Comparison of ENCODE assay signal across 1 cellular context in the genomic region with DNA sequence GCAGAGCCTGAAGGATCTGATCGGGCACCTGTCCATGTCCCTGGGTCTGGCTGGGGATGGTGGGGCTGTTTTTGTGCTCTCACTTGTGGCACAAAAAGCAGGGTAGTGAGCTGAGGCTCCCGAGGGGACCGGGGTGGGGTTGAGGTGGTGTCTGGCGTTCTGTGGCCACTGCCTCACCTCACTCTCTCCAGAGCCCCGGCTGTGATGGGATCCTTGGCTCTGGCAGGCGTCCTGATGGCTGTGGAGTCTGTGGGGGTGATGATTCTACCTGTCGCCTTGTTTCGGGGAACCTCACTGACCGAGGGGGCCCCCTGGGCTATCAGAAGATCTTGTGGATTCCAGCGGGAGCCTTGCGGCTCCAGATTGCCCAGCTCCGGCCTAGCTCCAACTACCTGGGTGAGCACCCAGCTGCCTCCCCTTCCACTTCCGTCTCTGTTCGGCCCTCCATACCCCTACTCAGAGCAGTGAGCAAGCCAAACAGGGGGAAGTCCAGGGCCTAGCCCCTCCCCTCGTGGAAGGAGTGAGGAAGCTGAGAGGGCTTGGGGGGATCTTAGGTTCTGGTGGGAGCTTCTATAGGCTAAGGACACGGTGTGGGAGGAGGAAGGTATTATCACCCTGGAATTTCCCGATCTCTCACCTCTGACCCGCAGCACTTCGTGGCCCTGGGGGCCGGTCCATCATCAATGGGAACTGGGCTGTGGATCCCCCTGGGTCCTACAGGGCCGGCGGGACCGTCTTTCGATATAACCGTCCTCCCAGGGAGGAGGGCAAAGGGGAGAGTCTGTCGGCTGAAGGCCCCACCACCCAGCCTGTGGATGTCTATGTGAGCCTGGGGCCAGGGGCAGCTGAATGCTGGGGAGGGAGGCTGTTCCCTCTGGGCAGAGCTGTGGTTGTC.
TF ChIP-seq lines count a peak whose summit lies in the region.

No MANE protein-coding gene starts in this region.

TF ChIP-seq in K562, 482 proteins besides CTCF, POLR2A, EP300 and RAD21:
- TF ChIP-seq PHF8 (IDR thresholded peaks at IDR 0.05; ENCODE audit: borderline replicate concordance, low read length) (no peak), HNRNPLL (IDR thresholded peaks at IDR 0.05; ENCODE audit: low read depth, low read length, poor library complexity, severe bottlenecking) (peak; percentile 57), PRPF4 (IDR thresholded peaks at IDR 0.05; ENCODE audit: insufficient read depth, low read depth, low read length, poor library complexity, severe bottlenecking) (no peak), ATF7 (IDR thresholded peaks at IDR 0.05) (no peak), ZNF445 (CRISPR knock-in tag; IDR thresholded peaks at IDR 0.05; ENCODE audit: low read depth) (no peak), HNRNPK (IDR thresholded peaks at IDR 0.05; ENCODE audit: low read depth, low read length, poor library complexity, severe bottlenecking) (no peak), RBFOX2 (IDR thresholded peaks at IDR 0.05; ENCODE audit: low read depth, low read length) (peak; percentile 64), SUPT5H (IDR thresholded peaks at IDR 0.05) (peak; percentile 30; the same call in 1 of the 2 replicates), ZBTB7A (IDR thresholded peaks at IDR 0.05; ENCODE audit: borderline replicate concordance, control insufficient read depth, low read depth, low read length) (no peak), RBM22 (IDR thresholded peaks at IDR 0.05; ENCODE audit: low read depth, low read length, poor library complexity, severe bottlenecking) (no peak), ZKSCAN3 (CRISPR knock-in tag; IDR thresholded peaks at IDR 0.05) (no peak), NONO (IDR thresholded peaks at IDR 0.05; ENCODE audit: low read depth in 2 of 2, low read length in 1 of 2) (no peak), PTTG1 (tag; IDR thresholded peaks at IDR 0.05; ENCODE audit: low read depth) (no peak), POLR2B (IDR thresholded peaks at IDR 0.05; ENCODE audit: low read depth, partially characterized antibody) (peak; percentile 30)
- TF ChIP-seq, protein P1, sequence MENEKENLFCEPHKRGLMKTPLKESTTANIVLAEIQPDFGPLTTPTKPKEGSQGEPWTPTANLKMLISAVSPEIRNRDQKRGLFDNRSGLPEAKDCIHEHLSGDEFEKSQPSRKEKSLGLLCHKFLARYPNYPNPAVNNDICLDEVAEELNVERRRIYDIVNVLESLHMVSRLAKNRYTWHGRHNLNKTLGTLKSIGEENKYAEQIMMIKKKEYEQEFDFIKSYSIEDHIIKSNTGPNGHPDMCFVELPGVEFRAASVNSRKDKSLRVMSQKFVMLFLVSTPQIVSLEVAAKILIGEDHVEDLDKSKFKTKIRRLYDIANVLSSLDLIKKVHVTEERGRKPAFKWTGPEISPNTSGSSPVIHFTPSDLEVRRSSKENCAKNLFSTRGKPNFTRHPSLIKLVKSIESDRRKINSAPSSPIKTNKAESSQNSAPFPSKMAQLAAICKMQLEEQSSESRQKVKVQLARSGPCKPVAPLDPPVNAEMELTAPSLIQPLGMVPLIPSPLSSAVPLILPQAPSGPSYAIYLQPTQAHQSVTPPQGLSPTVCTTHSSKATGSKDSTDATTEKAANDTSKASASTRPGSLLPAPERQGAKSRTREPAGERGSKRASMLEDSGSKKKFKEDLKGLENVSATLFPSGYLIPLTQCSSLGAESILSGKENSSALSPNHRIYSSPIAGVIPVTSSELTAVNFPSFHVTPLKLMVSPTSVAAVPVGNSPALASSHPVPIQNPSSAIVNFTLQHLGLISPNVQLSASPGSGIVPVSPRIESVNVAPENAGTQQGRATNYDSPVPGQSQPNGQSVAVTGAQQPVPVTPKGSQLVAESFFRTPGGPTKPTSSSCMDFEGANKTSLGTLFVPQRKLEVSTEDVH (IDR thresholded peaks at IDR 0.05; ENCODE audit: low read depth, partially characterized antibody), result no peak
- TF ChIP-seq, protein P2, sequence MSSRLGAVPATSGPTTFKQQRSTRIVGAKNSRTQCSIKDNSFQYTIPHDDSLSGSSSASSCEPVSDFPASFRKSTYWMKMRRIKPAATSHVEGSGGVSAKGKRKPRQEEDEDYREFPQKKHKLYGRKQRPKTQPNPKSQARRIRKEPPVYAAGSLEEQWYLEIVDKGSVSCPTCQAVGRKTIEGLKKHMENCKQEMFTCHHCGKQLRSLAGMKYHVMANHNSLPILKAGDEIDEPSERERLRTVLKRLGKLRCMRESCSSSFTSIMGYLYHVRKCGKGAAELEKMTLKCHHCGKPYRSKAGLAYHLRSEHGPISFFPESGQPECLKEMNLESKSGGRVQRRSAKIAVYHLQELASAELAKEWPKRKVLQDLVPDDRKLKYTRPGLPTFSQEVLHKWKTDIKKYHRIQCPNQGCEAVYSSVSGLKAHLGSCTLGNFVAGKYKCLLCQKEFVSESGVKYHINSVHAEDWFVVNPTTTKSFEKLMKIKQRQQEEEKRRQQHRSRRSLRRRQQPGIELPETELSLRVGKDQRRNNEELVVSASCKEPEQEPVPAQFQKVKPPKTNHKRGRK (tag; IDR thresholded peaks at IDR 0.05), result no peak
- TF ChIP-seq, protein P3, sequence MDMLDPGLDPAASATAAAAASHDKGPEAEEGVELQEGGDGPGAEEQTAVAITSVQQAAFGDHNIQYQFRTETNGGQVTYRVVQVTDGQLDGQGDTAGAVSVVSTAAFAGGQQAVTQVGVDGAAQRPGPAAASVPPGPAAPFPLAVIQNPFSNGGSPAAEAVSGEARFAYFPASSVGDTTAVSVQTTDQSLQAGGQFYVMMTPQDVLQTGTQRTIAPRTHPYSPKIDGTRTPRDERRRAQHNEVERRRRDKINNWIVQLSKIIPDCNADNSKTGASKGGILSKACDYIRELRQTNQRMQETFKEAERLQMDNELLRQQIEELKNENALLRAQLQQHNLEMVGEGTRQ (CRISPR knock-in tag; IDR thresholded peaks at IDR 0.05), result no peak
- TF ChIP-seq, protein P4, sequence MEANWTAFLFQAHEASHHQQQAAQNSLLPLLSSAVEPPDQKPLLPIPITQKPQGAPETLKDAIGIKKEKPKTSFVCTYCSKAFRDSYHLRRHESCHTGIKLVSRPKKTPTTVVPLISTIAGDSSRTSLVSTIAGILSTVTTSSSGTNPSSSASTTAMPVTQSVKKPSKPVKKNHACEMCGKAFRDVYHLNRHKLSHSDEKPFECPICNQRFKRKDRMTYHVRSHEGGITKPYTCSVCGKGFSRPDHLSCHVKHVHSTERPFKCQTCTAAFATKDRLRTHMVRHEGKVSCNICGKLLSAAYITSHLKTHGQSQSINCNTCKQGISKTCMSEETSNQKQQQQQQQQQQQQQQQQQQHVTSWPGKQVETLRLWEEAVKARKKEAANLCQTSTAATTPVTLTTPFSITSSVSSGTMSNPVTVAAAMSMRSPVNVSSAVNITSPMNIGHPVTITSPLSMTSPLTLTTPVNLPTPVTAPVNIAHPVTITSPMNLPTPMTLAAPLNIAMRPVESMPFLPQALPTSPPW (CRISPR knock-in tag; IDR thresholded peaks at IDR 0.05), result no peak
TF ChIP-seq in K562: peak in this region for 4.
